Comparison of ENCODE assay signal across 1 cellular context in the genomic region with DNA sequence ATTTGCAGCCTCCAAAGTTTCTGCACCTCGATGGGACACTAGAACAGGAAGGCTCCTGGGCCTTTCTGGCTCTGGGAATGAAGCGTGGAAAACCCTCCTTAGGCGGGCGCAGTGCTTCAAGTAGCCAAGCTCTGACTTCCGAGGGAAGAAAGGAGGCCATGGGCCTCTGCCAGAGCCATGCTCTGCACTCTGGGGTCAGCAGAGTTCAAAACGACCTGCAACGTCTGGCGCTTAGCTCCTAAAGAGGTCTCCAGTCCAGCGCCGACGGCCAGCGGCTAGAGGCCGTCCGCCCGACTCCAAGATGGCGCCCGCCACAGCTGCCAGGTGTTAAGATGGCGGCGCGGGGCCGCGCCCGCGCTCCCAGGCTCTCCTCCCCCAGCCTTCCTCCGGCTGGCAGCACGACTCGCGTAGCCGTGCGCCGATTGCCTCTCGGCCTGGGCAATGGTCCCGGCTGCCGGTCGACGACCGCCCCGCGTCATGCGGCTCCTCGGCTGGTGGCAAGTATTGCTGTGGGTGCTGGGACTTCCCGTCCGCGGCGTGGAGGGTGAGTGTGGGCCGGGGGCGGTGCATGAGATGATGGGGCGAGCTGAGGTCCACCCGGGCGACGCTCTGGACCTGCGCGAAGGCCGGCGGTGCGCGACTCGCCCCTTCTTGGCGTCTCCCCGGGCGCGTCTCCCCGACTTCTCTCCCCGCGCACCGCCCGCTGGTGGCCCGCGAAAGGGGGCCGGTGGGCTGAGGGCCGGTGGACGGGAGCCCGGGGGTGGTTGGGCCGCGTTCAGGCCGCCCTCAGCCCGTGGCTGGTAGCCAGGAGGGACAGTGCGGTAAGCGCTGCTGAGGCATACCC.
TF ChIP-seq lines count a peak whose summit lies in the region.

A gene with protein sequence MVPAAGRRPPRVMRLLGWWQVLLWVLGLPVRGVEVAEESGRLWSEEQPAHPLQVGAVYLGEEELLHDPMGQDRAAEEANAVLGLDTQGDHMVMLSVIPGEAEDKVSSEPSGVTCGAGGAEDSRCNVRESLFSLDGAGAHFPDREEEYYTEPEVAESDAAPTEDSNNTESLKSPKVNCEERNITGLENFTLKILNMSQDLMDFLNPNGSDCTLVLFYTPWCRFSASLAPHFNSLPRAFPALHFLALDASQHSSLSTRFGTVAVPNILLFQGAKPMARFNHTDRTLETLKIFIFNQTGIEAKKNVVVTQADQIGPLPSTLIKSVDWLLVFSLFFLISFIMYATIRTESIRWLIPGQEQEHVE (plus strand): TSS at position 385 of the 844 bp plus-strand sequence. CDS start 57 bp downstream, at position 442.

TF ChIP-seq in HepG2, 621 proteins besides CTCF, POLR2A, EP300 and RAD21 (continued from another document and continues in another):
- TF ChIP-seq, protein P1, sequence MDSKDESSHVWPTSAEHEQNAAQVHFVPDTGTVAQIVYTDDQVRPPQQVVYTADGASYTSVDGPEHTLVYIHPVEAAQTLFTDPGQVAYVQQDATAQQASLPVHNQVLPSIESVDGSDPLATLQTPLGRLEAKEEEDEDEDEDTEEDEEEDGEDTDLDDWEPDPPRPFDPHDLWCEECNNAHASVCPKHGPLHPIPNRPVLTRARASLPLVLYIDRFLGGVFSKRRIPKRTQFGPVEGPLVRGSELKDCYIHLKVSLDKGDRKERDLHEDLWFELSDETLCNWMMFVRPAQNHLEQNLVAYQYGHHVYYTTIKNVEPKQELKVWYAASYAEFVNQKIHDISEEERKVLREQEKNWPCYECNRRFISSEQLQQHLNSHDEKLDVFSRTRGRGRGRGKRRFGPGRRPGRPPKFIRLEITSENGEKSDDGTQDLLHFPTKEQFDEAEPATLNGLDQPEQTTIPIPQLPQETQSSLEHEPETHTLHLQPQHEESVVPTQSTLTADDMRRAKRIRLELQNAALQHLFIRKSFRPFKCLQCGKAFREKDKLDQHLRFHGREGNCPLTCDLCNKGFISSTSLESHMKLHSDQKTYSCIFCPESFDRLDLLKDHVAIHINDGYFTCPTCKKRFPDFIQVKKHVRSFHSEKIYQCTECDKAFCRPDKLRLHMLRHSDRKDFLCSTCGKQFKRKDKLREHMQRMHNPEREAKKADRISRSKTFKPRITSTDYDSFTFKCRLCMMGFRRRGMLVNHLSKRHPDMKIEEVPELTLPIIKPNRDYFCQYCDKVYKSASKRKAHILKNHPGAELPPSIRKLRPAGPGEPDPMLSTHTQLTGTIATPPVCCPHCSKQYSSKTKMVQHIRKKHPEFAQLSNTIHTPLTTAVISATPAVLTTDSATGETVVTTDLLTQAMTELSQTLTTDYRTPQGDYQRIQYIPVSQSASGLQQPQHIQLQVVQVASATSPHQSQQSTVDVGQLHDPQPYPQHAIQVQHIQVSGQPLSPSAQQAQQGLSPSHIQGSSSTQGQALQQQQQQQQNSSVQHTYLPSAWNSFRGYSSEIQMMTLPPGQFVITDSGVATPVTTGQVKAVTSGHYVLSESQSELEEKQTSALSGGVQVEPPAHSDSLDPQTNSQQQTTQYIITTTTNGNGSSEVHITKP (CRISPR knock-in tag; IDR thresholded peaks at IDR 0.05; ENCODE audit: low read depth): no peak
- peak; percentile 85 for TF ChIP-seq ZNF747 (CRISPR knock-in tag; IDR thresholded peaks at IDR 0.05; ENCODE audit: borderline replicate concordance)
- peak; percentile 81; the same call in 1 of the 2 replicates for TF ChIP-seq ZNF264 (CRISPR knock-in tag; IDR thresholded peaks at IDR 0.05)
- TF ChIP-seq, protein P2, sequence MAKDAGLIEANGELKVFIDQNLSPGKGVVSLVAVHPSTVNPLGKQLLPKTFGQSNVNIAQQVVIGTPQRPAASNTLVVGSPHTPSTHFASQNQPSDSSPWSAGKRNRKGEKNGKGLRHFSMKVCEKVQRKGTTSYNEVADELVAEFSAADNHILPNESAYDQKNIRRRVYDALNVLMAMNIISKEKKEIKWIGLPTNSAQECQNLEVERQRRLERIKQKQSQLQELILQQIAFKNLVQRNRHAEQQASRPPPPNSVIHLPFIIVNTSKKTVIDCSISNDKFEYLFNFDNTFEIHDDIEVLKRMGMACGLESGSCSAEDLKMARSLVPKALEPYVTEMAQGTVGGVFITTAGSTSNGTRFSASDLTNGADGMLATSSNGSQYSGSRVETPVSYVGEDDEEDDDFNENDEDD (CRISPR knock-in tag; IDR thresholded peaks at IDR 0.05; ENCODE audit: borderline replicate concordance): peak; percentile 66; the same call in 1 of the 2 replicates
- TF ChIP-seq, protein P3, sequence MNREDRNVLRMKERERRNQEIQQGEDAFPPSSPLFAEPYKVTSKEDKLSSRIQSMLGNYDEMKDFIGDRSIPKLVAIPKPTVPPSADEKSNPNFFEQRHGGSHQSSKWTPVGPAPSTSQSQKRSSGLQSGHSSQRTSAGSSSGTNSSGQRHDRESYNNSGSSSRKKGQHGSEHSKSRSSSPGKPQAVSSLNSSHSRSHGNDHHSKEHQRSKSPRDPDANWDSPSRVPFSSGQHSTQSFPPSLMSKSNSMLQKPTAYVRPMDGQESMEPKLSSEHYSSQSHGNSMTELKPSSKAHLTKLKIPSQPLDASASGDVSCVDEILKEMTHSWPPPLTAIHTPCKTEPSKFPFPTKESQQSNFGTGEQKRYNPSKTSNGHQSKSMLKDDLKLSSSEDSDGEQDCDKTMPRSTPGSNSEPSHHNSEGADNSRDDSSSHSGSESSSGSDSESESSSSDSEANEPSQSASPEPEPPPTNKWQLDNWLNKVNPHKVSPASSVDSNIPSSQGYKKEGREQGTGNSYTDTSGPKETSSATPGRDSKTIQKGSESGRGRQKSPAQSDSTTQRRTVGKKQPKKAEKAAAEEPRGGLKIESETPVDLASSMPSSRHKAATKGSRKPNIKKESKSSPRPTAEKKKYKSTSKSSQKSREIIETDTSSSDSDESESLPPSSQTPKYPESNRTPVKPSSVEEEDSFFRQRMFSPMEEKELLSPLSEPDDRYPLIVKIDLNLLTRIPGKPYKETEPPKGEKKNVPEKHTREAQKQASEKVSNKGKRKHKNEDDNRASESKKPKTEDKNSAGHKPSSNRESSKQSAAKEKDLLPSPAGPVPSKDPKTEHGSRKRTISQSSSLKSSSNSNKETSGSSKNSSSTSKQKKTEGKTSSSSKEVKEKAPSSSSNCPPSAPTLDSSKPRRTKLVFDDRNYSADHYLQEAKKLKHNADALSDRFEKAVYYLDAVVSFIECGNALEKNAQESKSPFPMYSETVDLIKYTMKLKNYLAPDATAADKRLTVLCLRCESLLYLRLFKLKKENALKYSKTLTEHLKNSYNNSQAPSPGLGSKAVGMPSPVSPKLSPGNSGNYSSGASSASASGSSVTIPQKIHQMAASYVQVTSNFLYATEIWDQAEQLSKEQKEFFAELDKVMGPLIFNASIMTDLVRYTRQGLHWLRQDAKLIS (CRISPR knock-in tag; IDR thresholded peaks at IDR 0.05): no peak
- TF ChIP-seq ZNF326 (CRISPR knock-in tag; IDR thresholded peaks at IDR 0.05; ENCODE audit: borderline replicate concordance): no peak
- TF ChIP-seq TMF1 (CRISPR knock-in tag; IDR thresholded peaks at IDR 0.05; ENCODE audit: low read depth): peak; percentile 57; the same call in 1 of the 2 replicates
- TF ChIP-seq HMG20B (CRISPR knock-in tag; conservative IDR thresholded peaks at IDR 0.05): peak; percentile 9; the same call in 1 of the 2 replicates
- TF ChIP-seq, protein P4, sequence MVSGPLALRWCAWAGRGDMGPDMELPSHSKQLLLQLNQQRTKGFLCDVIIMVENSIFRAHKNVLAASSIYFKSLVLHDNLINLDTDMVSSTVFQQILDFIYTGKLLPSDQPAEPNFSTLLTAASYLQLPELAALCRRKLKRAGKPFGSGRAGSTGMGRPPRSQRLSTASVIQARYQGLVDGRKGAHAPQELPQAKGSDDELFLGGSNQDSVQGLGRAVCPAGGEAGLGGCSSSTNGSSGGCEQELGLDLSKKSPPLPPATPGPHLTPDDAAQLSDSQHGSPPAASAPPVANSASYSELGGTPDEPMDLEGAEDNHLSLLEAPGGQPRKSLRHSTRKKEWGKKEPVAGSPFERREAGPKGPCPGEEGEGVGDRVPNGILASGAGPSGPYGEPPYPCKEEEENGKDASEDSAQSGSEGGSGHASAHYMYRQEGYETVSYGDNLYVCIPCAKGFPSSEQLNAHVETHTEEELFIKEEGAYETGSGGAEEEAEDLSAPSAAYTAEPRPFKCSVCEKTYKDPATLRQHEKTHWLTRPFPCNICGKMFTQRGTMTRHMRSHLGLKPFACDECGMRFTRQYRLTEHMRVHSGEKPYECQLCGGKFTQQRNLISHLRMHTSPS (CRISPR knock-in tag; IDR thresholded peaks at IDR 0.05; ENCODE audit: low read depth): no peak
- TF ChIP-seq, protein P5, sequence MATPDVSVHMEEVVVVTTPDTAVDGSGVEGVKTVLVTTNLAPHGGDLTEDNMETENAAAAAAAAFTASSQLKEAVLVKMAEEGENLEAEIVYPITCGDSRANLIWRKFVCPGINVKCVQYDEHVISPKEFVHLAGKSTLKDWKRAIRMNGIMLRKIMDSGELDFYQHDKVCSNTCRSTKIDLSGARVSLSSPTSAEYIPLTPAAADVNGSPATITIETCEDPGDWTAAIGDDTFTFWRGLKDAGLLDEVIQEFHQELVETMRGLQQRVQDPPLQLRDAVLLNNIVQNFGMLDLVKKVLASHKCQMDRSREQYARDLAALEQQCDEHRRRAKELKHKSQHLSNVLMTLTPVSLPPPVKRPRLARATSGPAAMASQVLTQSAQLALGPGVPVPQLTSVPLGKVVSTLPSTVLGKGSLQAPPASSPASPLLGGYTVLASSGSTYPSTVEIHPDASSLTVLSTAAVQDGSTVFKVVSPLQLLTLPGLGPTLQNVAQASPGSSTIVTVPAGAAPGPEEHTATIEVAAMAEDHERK (CRISPR knock-in tag; IDR thresholded peaks at IDR 0.05; ENCODE audit: low read depth): peak; percentile 53
- TF ChIP-seq, protein P6, sequence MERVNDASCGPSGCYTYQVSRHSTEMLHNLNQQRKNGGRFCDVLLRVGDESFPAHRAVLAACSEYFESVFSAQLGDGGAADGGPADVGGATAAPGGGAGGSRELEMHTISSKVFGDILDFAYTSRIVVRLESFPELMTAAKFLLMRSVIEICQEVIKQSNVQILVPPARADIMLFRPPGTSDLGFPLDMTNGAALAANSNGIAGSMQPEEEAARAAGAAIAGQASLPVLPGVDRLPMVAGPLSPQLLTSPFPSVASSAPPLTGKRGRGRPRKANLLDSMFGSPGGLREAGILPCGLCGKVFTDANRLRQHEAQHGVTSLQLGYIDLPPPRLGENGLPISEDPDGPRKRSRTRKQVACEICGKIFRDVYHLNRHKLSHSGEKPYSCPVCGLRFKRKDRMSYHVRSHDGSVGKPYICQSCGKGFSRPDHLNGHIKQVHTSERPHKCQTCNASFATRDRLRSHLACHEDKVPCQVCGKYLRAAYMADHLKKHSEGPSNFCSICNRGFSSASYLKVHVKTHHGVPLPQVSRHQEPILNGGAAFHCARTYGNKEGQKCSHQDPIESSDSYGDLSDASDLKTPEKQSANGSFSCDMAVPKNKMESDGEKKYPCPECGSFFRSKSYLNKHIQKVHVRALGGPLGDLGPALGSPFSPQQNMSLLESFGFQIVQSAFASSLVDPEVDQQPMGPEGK (CRISPR knock-in tag; IDR thresholded peaks at IDR 0.05): peak; percentile 47
- TF ChIP-seq ZNF468 (CRISPR knock-in tag; IDR thresholded peaks at IDR 0.05): peak; percentile 89; the same call in 1 of the 2 replicates
- TF ChIP-seq NKX3-1 (CRISPR knock-in tag; IDR thresholded peaks at IDR 0.05): no peak
- TF ChIP-seq, protein P7, sequence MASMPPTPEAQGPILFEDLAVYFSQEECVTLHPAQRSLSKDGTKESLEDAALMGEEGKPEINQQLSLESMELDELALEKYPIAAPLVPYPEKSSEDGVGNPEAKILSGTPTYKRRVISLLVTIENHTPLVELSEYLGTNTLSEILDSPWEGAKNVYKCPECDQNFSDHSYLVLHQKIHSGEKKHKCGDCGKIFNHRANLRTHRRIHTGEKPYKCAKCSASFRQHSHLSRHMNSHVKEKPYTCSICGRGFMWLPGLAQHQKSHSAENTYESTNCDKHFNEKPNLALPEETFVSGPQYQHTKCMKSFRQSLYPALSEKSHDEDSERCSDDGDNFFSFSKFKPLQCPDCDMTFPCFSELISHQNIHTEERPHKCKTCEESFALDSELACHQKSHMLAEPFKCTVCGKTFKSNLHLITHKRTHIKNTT (CRISPR knock-in tag; IDR thresholded peaks at IDR 0.05): no peak
- TF ChIP-seq ZKSCAN5 (CRISPR knock-in tag; IDR thresholded peaks at IDR 0.05): no peak
- TF ChIP-seq MEIS1 (CRISPR knock-in tag; IDR thresholded peaks at IDR 0.05; ENCODE audit: borderline replicate concordance): 0 out of 2 replicates have a peak, but pooled peaks have one; percentile 42
- peak; percentile 97; the same call in 1 of the 2 replicates for TF ChIP-seq SRY (CRISPR knock-in tag; IDR thresholded peaks at IDR 0.05)
- peak; percentile 74; the same call in 1 of the 2 replicates for TF ChIP-seq KDM4B (CRISPR knock-in tag; IDR thresholded peaks at IDR 0.05)
- no peak for TF ChIP-seq SNRNP70 (IDR thresholded peaks at IDR 0.05; ENCODE audit: low read depth, low read length)
- TF ChIP-seq, protein P8, sequence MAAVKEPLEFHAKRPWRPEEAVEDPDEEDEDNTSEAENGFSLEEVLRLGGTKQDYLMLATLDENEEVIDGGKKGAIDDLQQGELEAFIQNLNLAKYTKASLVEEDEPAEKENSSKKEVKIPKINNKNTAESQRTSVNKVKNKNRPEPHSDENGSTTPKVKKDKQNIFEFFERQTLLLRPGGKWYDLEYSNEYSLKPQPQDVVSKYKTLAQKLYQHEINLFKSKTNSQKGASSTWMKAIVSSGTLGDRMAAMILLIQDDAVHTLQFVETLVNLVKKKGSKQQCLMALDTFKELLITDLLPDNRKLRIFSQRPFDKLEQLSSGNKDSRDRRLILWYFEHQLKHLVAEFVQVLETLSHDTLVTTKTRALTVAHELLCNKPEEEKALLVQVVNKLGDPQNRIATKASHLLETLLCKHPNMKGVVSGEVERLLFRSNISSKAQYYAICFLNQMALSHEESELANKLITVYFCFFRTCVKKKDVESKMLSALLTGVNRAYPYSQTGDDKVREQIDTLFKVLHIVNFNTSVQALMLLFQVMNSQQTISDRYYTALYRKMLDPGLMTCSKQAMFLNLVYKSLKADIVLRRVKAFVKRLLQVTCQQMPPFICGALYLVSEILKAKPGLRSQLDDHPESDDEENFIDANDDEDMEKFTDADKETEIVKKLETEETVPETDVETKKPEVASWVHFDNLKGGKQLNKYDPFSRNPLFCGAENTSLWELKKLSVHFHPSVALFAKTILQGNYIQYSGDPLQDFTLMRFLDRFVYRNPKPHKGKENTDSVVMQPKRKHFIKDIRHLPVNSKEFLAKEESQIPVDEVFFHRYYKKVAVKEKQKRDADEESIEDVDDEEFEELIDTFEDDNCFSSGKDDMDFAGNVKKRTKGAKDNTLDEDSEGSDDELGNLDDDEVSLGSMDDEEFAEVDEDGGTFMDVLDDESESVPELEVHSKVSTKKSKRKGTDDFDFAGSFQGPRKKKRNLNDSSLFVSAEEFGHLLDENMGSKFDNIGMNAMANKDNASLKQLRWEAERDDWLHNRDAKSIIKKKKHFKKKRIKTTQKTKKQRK (IDR thresholded peaks at IDR 0.05; ENCODE audit: low read length): no peak
- TF ChIP-seq, protein P9, sequence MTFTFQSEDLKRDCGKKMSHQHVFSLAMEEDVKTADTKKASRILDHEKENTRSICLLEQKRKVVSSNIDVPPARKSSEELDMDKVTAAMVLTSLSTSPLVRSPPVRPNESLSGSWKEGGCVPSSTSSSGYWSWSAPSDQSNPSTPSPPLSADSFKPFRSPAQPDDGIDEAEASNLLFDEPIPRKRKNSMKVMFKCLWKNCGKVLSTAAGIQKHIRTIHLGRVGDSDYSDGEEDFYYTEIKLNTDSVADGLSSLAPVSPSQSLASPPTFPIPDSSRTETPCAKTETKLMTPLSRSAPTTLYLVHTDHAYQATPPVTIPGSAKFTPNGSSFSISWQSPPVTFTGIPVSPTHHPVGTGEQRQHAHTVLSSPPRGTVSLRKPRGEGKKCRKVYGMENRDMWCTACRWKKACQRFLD (CRISPR knock-in tag; IDR thresholded peaks at IDR 0.05; ENCODE audit: borderline replicate concordance): peak; percentile 97
- peak; percentile 76 for TF ChIP-seq ZNF451 (CRISPR knock-in tag; IDR thresholded peaks at IDR 0.05)
- peak; percentile 78; the same call in 1 of the 2 replicates for TF ChIP-seq KLF12 (CRISPR knock-in tag; IDR thresholded peaks at IDR 0.05; ENCODE audit: borderline replicate concordance)
- TF ChIP-seq, protein P10, sequence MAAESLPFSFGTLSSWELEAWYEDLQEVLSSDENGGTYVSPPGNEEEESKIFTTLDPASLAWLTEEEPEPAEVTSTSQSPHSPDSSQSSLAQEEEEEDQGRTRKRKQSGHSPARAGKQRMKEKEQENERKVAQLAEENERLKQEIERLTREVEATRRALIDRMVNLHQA (CRISPR knock-in tag; IDR thresholded peaks at IDR 0.05): no peak
- TF ChIP-seq SIX1 (CRISPR knock-in tag; IDR thresholded peaks at IDR 0.05; ENCODE audit: borderline replicate concordance): no peak
